15 cellular contexts compared by ENCODE assay signal in the genomic region with DNA sequence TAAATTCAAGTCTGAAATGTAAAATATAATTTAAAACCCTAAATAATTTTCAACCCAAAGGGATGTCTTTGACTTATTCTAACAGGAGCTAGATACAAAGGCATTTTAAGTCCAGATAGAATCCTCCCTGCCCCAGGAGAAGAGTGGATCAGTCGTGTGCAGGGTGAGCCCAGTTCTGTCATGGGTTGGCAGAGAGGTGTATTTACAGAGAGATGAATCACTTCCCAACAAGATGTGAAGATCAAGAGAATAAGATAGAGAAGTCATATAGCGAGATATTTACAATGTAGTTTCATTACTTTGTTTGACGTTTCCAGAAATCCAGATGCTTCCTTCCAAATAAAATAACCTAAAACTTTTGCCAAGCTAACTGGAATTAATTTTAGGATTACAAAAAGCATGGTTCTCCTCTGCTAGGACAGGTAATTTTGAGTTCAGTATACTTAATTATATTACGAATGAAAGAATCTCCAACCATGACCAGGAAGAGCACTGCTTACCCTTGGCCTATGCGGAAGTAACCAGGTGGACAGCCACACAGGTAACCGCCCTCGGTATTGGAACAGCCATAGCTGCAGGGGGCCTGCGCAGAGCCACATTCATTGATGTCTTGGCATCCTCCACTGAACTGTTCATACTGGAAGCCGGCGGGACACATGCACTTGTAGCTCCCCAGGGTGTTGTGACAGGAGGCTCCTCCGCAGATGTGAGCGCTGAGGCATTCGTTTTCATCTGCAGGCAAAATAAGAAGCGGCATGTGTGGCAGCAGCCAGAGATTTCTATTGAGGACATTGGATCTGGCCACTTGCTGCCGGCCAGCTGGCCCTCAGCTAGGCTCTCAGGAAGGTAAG.
DNase-seq lines count a peak whose midpoint lies in the region; ATAC-seq and TF ChIP-seq lines count a peak whose summit lies in the region.
"Had no signal": no experiment of that assay in that cellular context is flagged by ENCODE, and none has a peak within 500 bp of the region (broad histone marks: within the 10 kb centered on the region; RNA-seq: fewer than 3 reads in every experiment).

No MANE protein-coding gene starts in this region.

- no peak overlapping the region for H3K27ac Mint-ChIP-seq in WTC11
- H3K27ac Mint-ChIP-seq: CD4-positive, alpha-beta T cell had no signal

- TF ChIP-seq CTCF in RWPE2 (IDR thresholded peaks at IDR 0.05; ENCODE audit: poor library complexity, severe bottlenecking) (no peak), WTC11 (IDR thresholded peaks at IDR 0.05) (no peak)

- H3K4me1 ChIP-seq in RWPE2 (ENCODE audit: insufficient read depth, poor library complexity, severe bottlenecking) (peaks cover 12% of the 10 kb centered on the region), skeletal muscle tissue (ENCODE audit: control insufficient read depth in 3 of 3, insufficient read depth in 3 of 3, low read length in 3 of 3) (peaks cover 0 to 16% (median 6%) of the 10 kb centered on the region in 3 donors)
- H3K4me1 ChIP-seq: pancreas had no signal

- H3K36me3 Mint-ChIP-seq in WTC11: no peaks in the 10 kb centered on the region

- peak; percentile 99 for ATAC-seq in RWPE2 (ENCODE audit: low read depth)
- no peak for ATAC-seq in GM19351 (IDR thresholded peaks at IDR 0.05; ENCODE audit: unreplicated experiment)
- no peak for ATAC-seq in WTC11
- ATAC-seq in HG02938 (IDR thresholded peaks at IDR 0.05; ENCODE audit: unreplicated experiment): no peak
- ATAC-seq: pancreas had no signal

- DNase-seq in ELR (ENCODE audit: low read depth) (peak; percentile 61), RWPE2 (ENCODE audit: low spot score) (no peak), fibroblast of gingiva (ENCODE audit: low read depth) (peak; percentile 40), WTC11 (ENCODE audit: low spot score) (no peak), SHP77 treated with DMSO at 0.1 percent for 48 hours (lab: John Stamatoyannopoulos, UW) (no peak)
- DNase-seq: activated CD8-positive, alpha-beta memory T cell treated with anti-CD3 and anti-CD28 coated beads for 24 hours; activated effector memory CD4-positive, alpha-beta T cell treated with Interleukin-2 at 50 U/mL for 16 hours; CD4-positive, alpha-beta T cell; NCI-H1092 treated with DMSO at 0.1 percent for 48 hours; pancreas; testis had no signal

- H3K27me3 ChIP-seq in RWPE2 (ENCODE audit: insufficient read depth, poor library complexity, severe bottlenecking): no peaks in the 10 kb centered on the region
- H3K27me3 ChIP-seq in skeletal muscle tissue (ENCODE audit: control insufficient read depth in 3 of 3, insufficient read depth in 3 of 3, low read length in 3 of 3): no peaks in the 10 kb centered on the region
- H3K27me3 ChIP-seq: pancreas, testis had no signal

- H3K36me3 ChIP-seq in RWPE2 (ENCODE audit: low read depth) (0 out of 2 replicates have a peak, but pooled peaks cover 2% of the 10 kb centered on the region), skeletal muscle tissue (ENCODE audit: control insufficient read depth in 3 of 3, insufficient read depth in 3 of 3, low read length in 3 of 3) (peaks cover 0 to 4% (median 0%) of the 10 kb centered on the region in 3 donors)
- H3K36me3 ChIP-seq: pancreas had no signal

- H3K4me3 Mint-ChIP-seq in WTC11: no peak overlapping the region
- H3K4me3 Mint-ChIP-seq: CD4-positive, alpha-beta T cell had no signal

- H3K4me1 Mint-ChIP-seq in WTC11: no peaks in the 10 kb centered on the region

- H3K27ac ChIP-seq in RWPE2 (ENCODE audit: poor library complexity, severe bottlenecking): peak overlapping the region; percentile 39
- H3K27ac ChIP-seq in skeletal muscle tissue (ENCODE audit: low read depth, low read length): peak overlapping the region; percentile 12
- H3K27ac ChIP-seq: pancreas, SK-N-MC had no signal

- CTCF ChIA-PET in WTC11 (lab: Charles Lee): interaction anchor here (0.9 kb wide), 1 partner anchor 9 kb away, joined by 5 read pairs; no protein-coding TSS in a partner anchor

- no peaks in the 10 kb centered on the region for H3K9me3 Mint-ChIP-seq in WTC11
- H3K9me3 Mint-ChIP-seq: CD4-positive, alpha-beta T cell had no signal

- H3K4me3 ChIP-seq in RWPE2 (ENCODE audit: severe bottlenecking) (no peak overlapping the region), skeletal muscle tissue (ENCODE audit: low read length in 3 of 3) (no peak overlapping the region)
- H3K4me3 ChIP-seq: pancreas, SK-N-MC, testis had no signal

- no peaks in the 10 kb centered on the region for H3K27me3 Mint-ChIP-seq in WTC11 (ENCODE audit: low read depth)
- H3K27me3 Mint-ChIP-seq: CD4-positive, alpha-beta T cell had no signal

- H3K9me3 ChIP-seq in RWPE2 (ENCODE audit: severe bottlenecking) (no peaks in the 10 kb centered on the region), skeletal muscle tissue (ENCODE audit: control insufficient read depth in 3 of 3, low read length in 3 of 3) (no peaks in the 10 kb centered on the region)
- H3K9me3 ChIP-seq: pancreas, testis had no signal

- POLR2A ChIA-PET in WTC11 (lab: Charles Lee): no interaction called here

- H3K9ac ChIP-seq in skeletal muscle tissue (ENCODE audit: low read depth in 1 of 3, low read length in 3 of 3): no peak overlapping the region

TF ChIP-seq in WTC11, 78 proteins besides CTCF, POLR2A, EP300 and RAD21 (continues in another document):
- TF ChIP-seq, protein P1, sequence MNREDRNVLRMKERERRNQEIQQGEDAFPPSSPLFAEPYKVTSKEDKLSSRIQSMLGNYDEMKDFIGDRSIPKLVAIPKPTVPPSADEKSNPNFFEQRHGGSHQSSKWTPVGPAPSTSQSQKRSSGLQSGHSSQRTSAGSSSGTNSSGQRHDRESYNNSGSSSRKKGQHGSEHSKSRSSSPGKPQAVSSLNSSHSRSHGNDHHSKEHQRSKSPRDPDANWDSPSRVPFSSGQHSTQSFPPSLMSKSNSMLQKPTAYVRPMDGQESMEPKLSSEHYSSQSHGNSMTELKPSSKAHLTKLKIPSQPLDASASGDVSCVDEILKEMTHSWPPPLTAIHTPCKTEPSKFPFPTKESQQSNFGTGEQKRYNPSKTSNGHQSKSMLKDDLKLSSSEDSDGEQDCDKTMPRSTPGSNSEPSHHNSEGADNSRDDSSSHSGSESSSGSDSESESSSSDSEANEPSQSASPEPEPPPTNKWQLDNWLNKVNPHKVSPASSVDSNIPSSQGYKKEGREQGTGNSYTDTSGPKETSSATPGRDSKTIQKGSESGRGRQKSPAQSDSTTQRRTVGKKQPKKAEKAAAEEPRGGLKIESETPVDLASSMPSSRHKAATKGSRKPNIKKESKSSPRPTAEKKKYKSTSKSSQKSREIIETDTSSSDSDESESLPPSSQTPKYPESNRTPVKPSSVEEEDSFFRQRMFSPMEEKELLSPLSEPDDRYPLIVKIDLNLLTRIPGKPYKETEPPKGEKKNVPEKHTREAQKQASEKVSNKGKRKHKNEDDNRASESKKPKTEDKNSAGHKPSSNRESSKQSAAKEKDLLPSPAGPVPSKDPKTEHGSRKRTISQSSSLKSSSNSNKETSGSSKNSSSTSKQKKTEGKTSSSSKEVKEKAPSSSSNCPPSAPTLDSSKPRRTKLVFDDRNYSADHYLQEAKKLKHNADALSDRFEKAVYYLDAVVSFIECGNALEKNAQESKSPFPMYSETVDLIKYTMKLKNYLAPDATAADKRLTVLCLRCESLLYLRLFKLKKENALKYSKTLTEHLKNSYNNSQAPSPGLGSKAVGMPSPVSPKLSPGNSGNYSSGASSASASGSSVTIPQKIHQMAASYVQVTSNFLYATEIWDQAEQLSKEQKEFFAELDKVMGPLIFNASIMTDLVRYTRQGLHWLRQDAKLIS (CRISPR knock-in tag; IDR thresholded peaks at IDR 0.05; ENCODE audit: borderline replicate concordance): no peak
- TF ChIP-seq, protein P2, sequence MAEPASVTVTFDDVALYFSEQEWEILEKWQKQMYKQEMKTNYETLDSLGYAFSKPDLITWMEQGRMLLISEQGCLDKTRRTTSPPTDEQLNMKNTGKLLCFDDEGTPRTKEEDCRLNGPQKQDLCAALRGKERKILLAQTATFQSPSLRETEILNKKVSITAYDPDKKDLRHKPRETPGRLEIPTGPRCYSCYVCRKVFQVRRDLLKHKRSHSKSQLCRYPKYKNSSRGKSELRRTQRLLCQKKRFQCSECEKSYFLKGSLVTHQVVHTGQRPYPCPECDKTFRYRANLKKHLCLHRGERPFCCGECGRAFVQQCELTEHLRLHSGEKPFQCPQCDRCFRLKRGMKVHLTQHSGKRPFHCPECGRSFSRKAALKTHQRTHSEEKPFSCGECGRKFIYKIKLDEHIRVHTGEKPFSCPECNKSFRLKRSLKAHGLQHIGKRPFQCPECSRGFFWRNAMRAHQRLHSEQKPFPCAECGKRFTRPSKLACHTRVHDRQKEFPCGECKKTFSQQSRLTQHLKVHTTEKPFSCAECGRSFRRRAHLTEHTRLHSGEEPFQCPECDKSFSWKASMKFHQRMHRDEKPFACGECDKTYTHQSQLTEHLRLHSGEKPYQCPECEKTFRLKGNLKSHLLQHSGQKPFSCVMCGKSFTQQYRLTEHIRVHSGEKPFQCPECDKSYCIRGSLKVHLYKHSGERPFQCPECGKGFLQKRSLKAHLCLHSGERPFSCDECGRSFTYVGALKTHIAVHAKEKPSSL (CRISPR knock-in tag; conservative IDR thresholded peaks at IDR 0.05): no peak
- no peak for TF ChIP-seq ZNF396 (CRISPR knock-in tag; IDR thresholded peaks at IDR 0.05; ENCODE audit: borderline replicate concordance)
- no peak for TF ChIP-seq FOXJ3 (CRISPR knock-in tag; IDR thresholded peaks at IDR 0.05; ENCODE audit: borderline replicate concordance)
- no peak for TF ChIP-seq ETV6 (CRISPR knock-in tag; IDR thresholded peaks at IDR 0.05)
- TF ChIP-seq JUN (CRISPR knock-in tag; IDR thresholded peaks at IDR 0.05): no peak
- TF ChIP-seq, protein P3, sequence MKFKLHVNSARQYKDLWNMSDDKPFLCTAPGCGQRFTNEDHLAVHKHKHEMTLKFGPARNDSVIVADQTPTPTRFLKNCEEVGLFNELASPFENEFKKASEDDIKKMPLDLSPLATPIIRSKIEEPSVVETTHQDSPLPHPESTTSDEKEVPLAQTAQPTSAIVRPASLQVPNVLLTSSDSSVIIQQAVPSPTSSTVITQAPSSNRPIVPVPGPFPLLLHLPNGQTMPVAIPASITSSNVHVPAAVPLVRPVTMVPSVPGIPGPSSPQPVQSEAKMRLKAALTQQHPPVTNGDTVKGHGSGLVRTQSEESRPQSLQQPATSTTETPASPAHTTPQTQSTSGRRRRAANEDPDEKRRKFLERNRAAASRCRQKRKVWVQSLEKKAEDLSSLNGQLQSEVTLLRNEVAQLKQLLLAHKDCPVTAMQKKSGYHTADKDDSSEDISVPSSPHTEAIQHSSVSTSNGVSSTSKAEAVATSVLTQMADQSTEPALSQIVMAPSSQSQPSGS (CRISPR knock-in tag; IDR thresholded peaks at IDR 0.05; ENCODE audit: borderline replicate concordance, low read depth): no peak
- TF ChIP-seq CBFB (CRISPR knock-in tag; IDR thresholded peaks at IDR 0.05; ENCODE audit: low read depth): no peak

Comparison
In these comparisons a context has a peak if more than half of its experiments do, and no peak if none do; other contexts are left out.
1. DNase-seq: peak in ELR (single experiment) and fibroblast of gingiva (single experiment); none in RWPE2 (single experiment), WTC11 (single experiment) and SHP77 treated with DMSO at 0.1 percent for 48 hours (single experiment).